In the genomic region with DNA sequence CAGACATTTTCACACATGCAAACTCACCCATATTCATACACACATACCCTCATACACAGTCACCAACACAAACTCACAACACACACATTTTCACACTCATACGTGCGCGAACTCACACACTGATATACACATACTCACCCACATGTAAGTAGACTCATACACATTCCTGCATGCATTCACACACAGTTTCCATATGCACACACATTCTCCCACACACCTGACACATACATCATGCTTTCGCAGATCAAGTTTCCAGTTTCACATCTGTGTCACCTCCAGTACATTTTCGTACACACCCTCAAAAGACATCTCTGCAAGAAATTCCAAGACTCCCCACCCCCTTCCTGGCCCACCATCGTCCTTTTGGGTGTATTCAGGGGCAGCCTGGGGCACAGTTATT, we compare ENCODE assay signal across 26 cellular contexts. TPM values are rescaled to one million over a fixed set of nuclear protein-coding genes. Genes with fewer than 3 reads are reported as not detected.
"Had no signal": no experiment of that assay in that cellular context is flagged by ENCODE, and none has a peak within 500 bp of the region (broad histone marks: within the 10 kb centered on the region; RNA-seq: fewer than 3 reads in every experiment).

No MANE protein-coding gene starts in this region.

- DNase-seq: activated CD4-positive, alpha-beta T cell treated with anti-CD3 and anti-CD28 coated beads for 1 hour; activated CD4-positive, alpha-beta T cell treated with anti-CD3 and anti-CD28 coated beads, Interleukin-2, amount 50 U/mL, for 4 hours; activated CD8-positive, alpha-beta memory T cell treated with anti-CD3 and anti-CD28 coated beads, Interleukin-2, amount 50 U/mL, for 48 hours; activated gamma-delta T cell treated with Interleukin-2 at 50 U/mL for 16 hours; activated T-cell treated with anti-CD3 and anti-CD28 coated beads, Interleukin-2, amount 50 U/mL, for 48 hours; amniotic stem cell; endodermal cell; foreskin melanocyte; immature natural killer cell; kidney glomerular epithelial cell; left lung; naive B cell; posterior cingulate gyrus; stimulated activated CD4-positive, alpha-beta T cell treated with anti-CD3 and anti-CD28 coated beads, Interleukin-15, amount 100 ng/mL, for 24 hours; stimulated activated CD8-positive, alpha-beta memory T cell treated with anti-CD3 and anti-CD28 coated beads, Interleukin-4, amount 100 ng/mL, for 48 hours; stimulated activated naive CD4-positive, alpha-beta T cell; T-helper 9 cell had no signal

- H3K4me1 Mint-ChIP-seq: endodermal cell, immature natural killer cell, naive B cell had no signal

- H3K36me3 Mint-ChIP-seq: activated naive CD8-positive, alpha-beta T cell; immature natural killer cell; naive B cell; neural progenitor cell had no signal

- H3K4me3 ChIP-seq: breast epithelium, coronary artery, lung, neural progenitor cell, smooth muscle cell, vagina had no signal

- H3K27ac Mint-ChIP-seq: activated naive CD8-positive, alpha-beta T cell; endodermal cell; immature natural killer cell; neural progenitor cell had no signal

- H3K4me3 Mint-ChIP-seq: activated naive CD8-positive, alpha-beta T cell; endodermal cell; immature natural killer cell; naive B cell; neural progenitor cell had no signal

- H2AFZ ChIP-seq: neural progenitor cell had no signal

- H3K4me1 ChIP-seq: vagina had no signal

- H3K36me3 ChIP-seq: breast epithelium, left lung, neural progenitor cell, vagina had no signal

- ATAC-seq: left lung, sciatic nerve had no signal

- H3K9me3 Mint-ChIP-seq: endodermal cell, immature natural killer cell, neural progenitor cell had no signal

- H3K9me3 ChIP-seq: breast epithelium, left lung, vagina had no signal

- H3K4me2 ChIP-seq: neural progenitor cell, smooth muscle cell had no signal

- H3K9ac ChIP-seq: neural progenitor cell had no signal

- H3K27ac ChIP-seq: breast epithelium, coronary artery, neural progenitor cell, vagina had no signal

- H3K27me3 ChIP-seq: breast epithelium, left lung, neural progenitor cell, vagina had no signal

RNA-seq across cellular contexts. Expression of gene MMP2, which starts 35.6 kb away (rescaled TPM):
- total RNA-seq: activated CD8-positive, alpha-beta memory T cell treated with anti-CD3 and anti-CD28 coated beads for 36 hours had no signal
- polyA plus RNA-seq: immature natural killer cell had no signal
